Comparison of ENCODE assay signal across 18 cellular contexts in genomic region chr14:102573591-102574046, GRCh38. TPM values are rescaled to one million over a fixed set of nuclear protein-coding genes. Genes with fewer than 3 reads are reported as not detected.
A peak's percentile ranks its signal among the peaks of the same experiment; 100 is the strongest.
DNase-seq lines count a peak whose midpoint lies in the region; ATAC-seq and TF ChIP-seq lines count a peak whose summit lies in the region.
"Had no signal": no experiment of that assay in that cellular context is flagged by ENCODE, and none has a peak within 500 bp of the region (broad histone marks: within the 10 kb centered on the region; RNA-seq: fewer than 3 reads in every experiment).

No MANE protein-coding gene starts in this region.

- POLR2A ChIA-PET in OCI-LY7 (lab: Charles Lee): interaction anchor here (0.7 kb wide), 2 partner anchors 9 to 154 kb away, joined by 3 read pairs; no protein-coding TSS in a partner anchor

- H3K27ac ChIP-seq in BLaER1 (no peak overlapping the region), HUES48 (ENCODE audit: low read depth, low read length) (peak overlapping the region; percentile 2), OCI-LY7 (ENCODE audit: low read depth, low read length, poor library complexity, severe bottlenecking) (peak overlapping the region; percentile 65), endodermal cell (ENCODE audit: low read depth, low read length) (no peak overlapping the region), GM23248 (no peak overlapping the region)
- H3K27ac ChIP-seq: cardiac muscle cell, prostate gland, uterus had no signal

- no peaks in the 10 kb centered on the region for H4K20me1 ChIP-seq in BLaER1
- no peaks in the 10 kb centered on the region for H4K20me1 ChIP-seq in OCI-LY7 (ENCODE audit: insufficient read depth, low read length)
- H4K20me1 ChIP-seq in GM23248 (ENCODE audit: insufficient read depth): no peaks in the 10 kb centered on the region

- peak; percentile 74 for DNase-seq in OCI-LY7 (ENCODE audit: low spot score)
- peak; percentile 68 for DNase-seq in endodermal cell
- DNase-seq in GM23248: no peak
- DNase-seq in stimulated activated CD4-positive, alpha-beta T cell treated with anti-CD3 and anti-CD28 coated beads, Interleukin-4, amount 100 ng/mL, for 24 hours: no peak
- DNase-seq: ACHN; activated naive CD8-positive, alpha-beta T cell treated with anti-CD3 and anti-CD28 coated beads, Interleukin-2, amount 50 U/mL, for 24 hours; activated T-cell treated with anti-CD3 and anti-CD28 coated beads, Interleukin-2, amount 50 U/mL, for 72 hours; NCI-H1694; NCI-H526; stimulated activated naive CD8-positive, alpha-beta T cell treated with anti-CD3 and anti-CD28 coated beads, Interleukin-15, amount 100 ng/mL, for 72 hours; uterus had no signal

- intact Hi-C loops in OCI-LY7 (cut with micrococcal nuclease; ENCODE audit: unreplicated experiment): no loop called here

- no peaks in the 10 kb centered on the region for H3K79me2 ChIP-seq in OCI-LY7 (ENCODE audit: insufficient read depth, low read depth, low read length)
- H3K79me2 ChIP-seq in GM23248 (ENCODE audit: insufficient read depth): no peaks in the 10 kb centered on the region

- H3K4me3 ChIP-seq in BLaER1 (no peak overlapping the region), HUES48 (ENCODE audit: low read depth, low read length) (no peak overlapping the region), OCI-LY7 (ENCODE audit: low read depth, low read length, poor library complexity, severe bottlenecking) (peak overlapping the region; percentile 45), endodermal cell (ENCODE audit: low read length) (no peak overlapping the region), GM23248 (no peak overlapping the region)
- H3K4me3 ChIP-seq: cardiac muscle cell, prostate gland, uterus had no signal

- in situ Hi-C loops in GM23248 (cut with MboI): no loop called here

- H3K9me3 ChIP-seq in BLaER1: no peaks in the 10 kb centered on the region
- H3K9me3 ChIP-seq in HUES48 (ENCODE audit: control insufficient read depth, insufficient read depth, low read length): no peaks in the 10 kb centered on the region
- no peaks in the 10 kb centered on the region for H3K9me3 ChIP-seq in OCI-LY7 (ENCODE audit: low read length)
- H3K9me3 ChIP-seq in endodermal cell (ENCODE audit: control insufficient read depth, low read length): no peaks in the 10 kb centered on the region
- H3K9me3 ChIP-seq in GM23248 (ENCODE audit: low read depth): no peaks in the 10 kb centered on the region
- H3K9me3 ChIP-seq: prostate gland, uterus had no signal

- TF ChIP-seq CTCF in OCI-LY7 (conservative IDR thresholded peaks at IDR 0.05; ENCODE audit: low read length): no peak
- no peak for TF ChIP-seq CTCF in endodermal cell (conservative IDR thresholded peaks at IDR 0.05)

- H3K4me3 Mint-ChIP-seq in endodermal cell: no peak overlapping the region
- H3K4me3 Mint-ChIP-seq: activated naive CD8-positive, alpha-beta T cell treated with anti-CD3 and anti-CD28 coated beads, Interleukin-2, amount 50 U/mL, for 24 hours; activated T-cell treated with anti-CD3 and anti-CD28 coated beads, Interleukin-2, amount 50 U/mL, for 72 hours; stimulated activated naive CD8-positive, alpha-beta T cell treated with anti-CD3 and anti-CD28 coated beads, Interleukin-15, amount 100 ng/mL, for 72 hours had no signal

- ATAC-seq in GM18870 (IDR thresholded peaks at IDR 0.05; ENCODE audit: unreplicated experiment) (no peak), GM18868 (IDR thresholded peaks at IDR 0.05; ENCODE audit: unreplicated experiment) (no peak)
- ATAC-seq: activated naive CD8-positive, alpha-beta T cell treated with anti-CD3 and anti-CD28 coated beads, Interleukin-2, amount 50 U/mL, for 24 hours; activated T-cell treated with anti-CD3 and anti-CD28 coated beads, Interleukin-2, amount 50 U/mL, for 72 hours; left lobe of liver; stimulated activated naive CD8-positive, alpha-beta T cell treated with anti-CD3 and anti-CD28 coated beads, Interleukin-15, amount 100 ng/mL, for 72 hours had no signal

- no peak overlapping the region for H3K27ac Mint-ChIP-seq in endodermal cell
- H3K27ac Mint-ChIP-seq: activated naive CD8-positive, alpha-beta T cell treated with anti-CD3 and anti-CD28 coated beads, Interleukin-2, amount 50 U/mL, for 24 hours; activated T-cell treated with anti-CD3 and anti-CD28 coated beads, Interleukin-2, amount 50 U/mL, for 72 hours; stimulated activated naive CD8-positive, alpha-beta T cell treated with anti-CD3 and anti-CD28 coated beads, Interleukin-15, amount 100 ng/mL, for 72 hours had no signal

- H2AFZ ChIP-seq in OCI-LY7 (ENCODE audit: low read length) (peak overlapping the region; percentile 89), GM23248 (no peak overlapping the region)

- CTCF ChIA-PET in OCI-LY7 (lab: Charles Lee; ENCODE audit: unreplicated experiment): no interaction called here

- H3K4me1 Mint-ChIP-seq in endodermal cell: peaks cover 11% of the 10 kb centered on the region

- no peaks in the 10 kb centered on the region for H3K36me3 ChIP-seq in BLaER1
- H3K36me3 ChIP-seq in HUES48 (ENCODE audit: control insufficient read depth, insufficient read depth, low read length): no peaks in the 10 kb centered on the region
- H3K36me3 ChIP-seq in OCI-LY7 (ENCODE audit: insufficient read depth, low read length): no peaks in the 10 kb centered on the region
- no peaks in the 10 kb centered on the region for H3K36me3 ChIP-seq in endodermal cell (ENCODE audit: control insufficient read depth, insufficient read depth, low read length)
- H3K36me3 ChIP-seq in GM23248 (ENCODE audit: low read depth): no peaks in the 10 kb centered on the region
- H3K36me3 ChIP-seq: cardiac muscle cell, prostate gland, uterus had no signal

- WGBS in endodermal cell (ENCODE audit: insufficient coverage in 1 of 2, insufficient read length in 1 of 2), 2 experiments: 53 to 56% methylated on average over 6 to 8 of the region's 8 CpGs
- WGBS in GM23248 (ENCODE audit: low coverage in 1 of 2, low lambda C conversion rate in 2 of 2, missing lambda C conversion rate in 2 of 2), 2 experiments: 87 to 88% methylated on average over 8 of the region's 8 CpGs

- H3K27me3 Mint-ChIP-seq in endodermal cell (ENCODE audit: insufficient read depth): no peaks in the 10 kb centered on the region
- H3K27me3 Mint-ChIP-seq: activated naive CD8-positive, alpha-beta T cell treated with anti-CD3 and anti-CD28 coated beads, Interleukin-2, amount 50 U/mL, for 24 hours; stimulated activated naive CD8-positive, alpha-beta T cell treated with anti-CD3 and anti-CD28 coated beads, Interleukin-15, amount 100 ng/mL, for 72 hours had no signal

- H3K4me1 ChIP-seq in BLaER1: peaks cover 46% of the 10 kb centered on the region
- peaks cover 11% of the 10 kb centered on the region for H3K4me1 ChIP-seq in HUES48 (ENCODE audit: control insufficient read depth, insufficient read depth, low read length)
- H3K4me1 ChIP-seq in OCI-LY7 (ENCODE audit: insufficient read depth, low read length, poor library complexity, severe bottlenecking): peaks cover 30% of the 10 kb centered on the region
- H3K4me1 ChIP-seq in endodermal cell (ENCODE audit: control insufficient read depth, insufficient read depth, low read length): no peaks in the 10 kb centered on the region
- H3K4me1 ChIP-seq in GM23248 (ENCODE audit: insufficient read depth): no peaks in the 10 kb centered on the region
- H3K4me1 ChIP-seq: prostate gland, uterus had no signal

- H3K9ac ChIP-seq in BLaER1 (no peak overlapping the region), HUES48 (ENCODE audit: low read depth, low read length) (no peak overlapping the region), endodermal cell (ENCODE audit: extremely low read depth, low read length, poor library complexity, severe bottlenecking) (no peak overlapping the region), GM23248 (no peak overlapping the region)

- no peaks in the 10 kb centered on the region for H3K9me3 Mint-ChIP-seq in endodermal cell
- H3K9me3 Mint-ChIP-seq: activated naive CD8-positive, alpha-beta T cell treated with anti-CD3 and anti-CD28 coated beads, Interleukin-2, amount 50 U/mL, for 24 hours; activated T-cell treated with anti-CD3 and anti-CD28 coated beads, Interleukin-2, amount 50 U/mL, for 72 hours; stimulated activated naive CD8-positive, alpha-beta T cell treated with anti-CD3 and anti-CD28 coated beads, Interleukin-15, amount 100 ng/mL, for 72 hours had no signal

- no peaks in the 10 kb centered on the region for H3K9me2 ChIP-seq in OCI-LY7 (ENCODE audit: insufficient read depth, low read length)
- no peaks in the 10 kb centered on the region for H3K9me2 ChIP-seq in GM23248 (ENCODE audit: insufficient read depth)

- no TSS peak for BruUV-seq in OCI-LY7 (replicated peaks; lab: Mats Ljungman, UMichigan)

- H3K36me3 Mint-ChIP-seq in endodermal cell (ENCODE audit: low read depth): no peaks in the 10 kb centered on the region

- H3K4me2 ChIP-seq in BLaER1: peak overlapping the region; percentile 37
- H3K4me2 ChIP-seq in OCI-LY7 (ENCODE audit: low read length): peak overlapping the region; percentile 65
- H3K4me2 ChIP-seq in GM23248 (ENCODE audit: unreplicated experiment): no peak overlapping the region

- no peaks in the 10 kb centered on the region for H3F3A ChIP-seq in GM23248 (ENCODE audit: insufficient read depth)

- H3K27me3 ChIP-seq in BLaER1 (no peaks in the 10 kb centered on the region), HUES48 (ENCODE audit: control insufficient read depth, insufficient read depth, low read length) (no peaks in the 10 kb centered on the region), endodermal cell (ENCODE audit: control insufficient read depth, insufficient read depth, low read length, poor library complexity, severe bottlenecking) (no peaks in the 10 kb centered on the region), GM23248 (replicated peaks; ENCODE audit: insufficient read depth) (no peaks in the 10 kb centered on the region)
- H3K27me3 ChIP-seq: cardiac muscle cell, uterus had no signal

RNA-seq across cellular contexts. Expression of gene RCOR1, which starts 18.8 kb away (rescaled TPM):
- 12.1 and 22.0 TPM in 2 replicates for total RNA-seq in OCI-LY7 (2014; rRNA removed; shearing (Covaris generic))
- 29.4 and 30.2 TPM in 2 replicates for total RNA-seq in OCI-LY7 (2022)
- total RNA-seq in endodermal cell: 10 to 100 TPM; 30.3 to 31.5 TPM
- polyA plus RNA-seq in endodermal cell (2013, experiment 1 of 2): 23.8 TPM
- 24.8 TPM for polyA plus RNA-seq in endodermal cell (2013, experiment 2 of 2)
- 13.0 and 15.6 TPM in 2 replicates for total RNA-seq in GM23248 (2014; rRNA removed; shearing (Covaris generic))
- 3.2 and 3.4 TPM in 2 replicates for polyA plus RNA-seq in GM23248 (2016; fragmentation: Nextera tagmentation; extraction: Ambion mirVana)

Comparison
In these comparisons a context has a peak if more than half of its experiments do, and no peak if none do; other contexts are left out.
1. H3K27ac ChIP-seq: peak in HUES48 (single experiment) and OCI-LY7 (single experiment); none in BLaER1 (single experiment), endodermal cell (single experiment) and GM23248 (single experiment).
2. DNase-seq: peak in OCI-LY7 (single experiment) and endodermal cell (single experiment); none in GM23248 (single experiment) and stimulated activated CD4-positive, alpha-beta T cell treated with anti-CD3 and anti-CD28 coated beads, Interleukin-4, amount 100 ng/mL, for 24 hours (single experiment).